Comparison of ENCODE assay signal across 15 cellular contexts in the genomic region with DNA sequence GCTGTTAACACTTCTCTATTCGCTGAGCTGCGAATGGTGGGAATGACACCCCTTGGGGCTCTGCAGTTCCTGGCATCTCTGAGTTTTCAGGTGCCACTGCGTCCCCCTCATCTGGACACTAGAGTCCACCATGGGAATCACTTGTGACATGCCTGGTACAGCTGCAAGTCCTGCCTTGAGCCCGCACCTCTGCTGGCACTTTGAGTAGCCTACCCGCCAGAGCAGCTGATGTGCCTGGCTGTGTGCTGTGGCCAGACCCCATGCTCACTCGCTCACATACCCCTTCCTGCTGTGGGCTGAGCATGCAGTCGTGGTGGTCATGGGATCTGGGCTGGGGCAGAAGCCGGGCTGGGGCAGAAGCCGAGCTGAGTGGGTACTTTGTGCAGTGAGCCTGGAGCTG.
DNase-seq lines count a peak whose midpoint lies in the region; ATAC-seq, FAIRE-seq and TF ChIP-seq lines count a peak whose summit lies in the region.
"Had no signal": no experiment of that assay in that cellular context is flagged by ENCODE, and none has a peak within 500 bp of the region (broad histone marks: within the 10 kb centered on the region; RNA-seq: fewer than 3 reads in every experiment).

No MANE protein-coding gene starts in this region.

- FAIRE-seq in H1 (lab: Jason Lieb, UNC) = no peak

- H3K9me3 Mint-ChIP-seq in Caco-2 (ENCODE audit: unreplicated experiment) = no peaks in the 10 kb centered on the region
- H3K9me3 Mint-ChIP-seq: HFFc6 had no signal

- H4K91ac ChIP-seq in H1 (replicated peaks; ENCODE audit: insufficient read length, low read length) = no peak overlapping the region
- peak overlapping the region; percentile 97 for H4K91ac ChIP-seq in neuronal stem cell (ENCODE audit: low read depth, low read length, poor library complexity)

- H3K79me1 ChIP-seq in H1 (ENCODE audit: low read depth, low read length) (no peaks in the 10 kb centered on the region), neuronal stem cell (ENCODE audit: low read depth, low read length) (no peaks in the 10 kb centered on the region)

- in situ Hi-C loops in KBM-7 (cut with MboI; ENCODE audit: low pct_unique_long_range_greater_than_20kb, low sequenced_read_pairs) = no loop called here

- no peak overlapping the region for H2BK15ac ChIP-seq in H1 (ENCODE audit: low read length)
- H2BK15ac ChIP-seq in neuronal stem cell (ENCODE audit: low read length) = peak overlapping the region; percentile 96

- DNase-seq in Caco-2 (no peak), H1 (ENCODE audit: low read depth in 1 of 2, low spot score in 2 of 2) (no peak), neuronal stem cell (ENCODE audit: low spot score) (no peak), NCI-H1436 (lab: John Stamatoyannopoulos, UW) (no peak), KBM-7 (no peak), omental fat pad (ENCODE audit: low spot score) (no peak)
- DNase-seq: BE2C; C1 segment of cervical spinal cord; CD4-positive, alpha-beta T cell; GF-D8; H7; HFFc6 had no signal

- no peaks in the 10 kb centered on the region for H3K23me2 ChIP-seq in H1 (ENCODE audit: low read depth, low read length)

- H3K9ac ChIP-seq in H1 (replicated peaks in 1 of 4; ENCODE audit: extremely low read depth in 1 of 4, low read depth in 3 of 4, low read length in 3 of 4) (no peak overlapping the region), neuronal stem cell (ENCODE audit: low read depth, low read length, poor library complexity) (peak overlapping the region; percentile 13)

- H4K20me1 ChIP-seq in H1 (replicated peaks in 1 of 2; ENCODE audit: control insufficient read depth in 1 of 2, insufficient read depth in 2 of 2, low read length in 2 of 2) = no peaks in the 10 kb centered on the region

- H3K79me2 ChIP-seq in H1 (ENCODE audit: control insufficient read depth in 1 of 2, insufficient read depth in 2 of 2, low read length in 2 of 2) = no peaks in the 10 kb centered on the region

- POLR2A ChIA-PET in Caco-2 (lab: Charles Lee) = no interaction called here
- POLR2A ChIA-PET in H1 (lab: Charles Lee; ENCODE audit: partially characterized antibody) = no interaction called here

- CTCF ChIA-PET in Caco-2 (lab: Charles Lee) = interaction anchor here (0.7 kb wide), 1 partner anchor 115 kb away, joined by 3 read pairs; no protein-coding TSS in a partner anchor
- CTCF ChIA-PET in H1 (lab: Charles Lee; ENCODE audit: partially characterized antibody) = interaction anchor here (1.1 to 1.5 kb wide), 3 partner anchors 10 to 20 kb away, joined by 3 to 5 read pairs (median 3); no protein-coding TSS in a partner anchor

- peak overlapping the region; percentile 90 for H3K27ac Mint-ChIP-seq in Caco-2 (ENCODE audit: unreplicated experiment)
- H3K27ac Mint-ChIP-seq: CD4-positive, alpha-beta T cell; GM23338; HFFc6 had no signal

- no peak overlapping the region for H2AK5ac ChIP-seq in H1 (ENCODE audit: low read depth, low read length)
- H2AK5ac ChIP-seq in neuronal stem cell (ENCODE audit: low read depth, low read length) = peak overlapping the region; percentile 88

- H3K36me3 ChIP-seq in Caco-2 (ENCODE audit: control insufficient read depth, insufficient read depth, low read length) (no peaks in the 10 kb centered on the region), H1 (ENCODE audit: control insufficient read depth in 2 of 4, insufficient read depth in 4 of 4, low read length in 3 of 4) (no peaks in the 10 kb centered on the region), neuronal stem cell (replicated peaks in 1 of 2; ENCODE audit: control insufficient read depth in 2 of 2, insufficient read depth in 2 of 2, low read length in 2 of 2) (no peaks in the 10 kb centered on the region)
- H3K36me3 ChIP-seq: BE2C had no signal

- H3K27me3 ChIP-seq in Caco-2 (replicated peaks; ENCODE audit: control insufficient read depth, insufficient read depth, low read length) (no peaks in the 10 kb centered on the region), H1 (replicated peaks in 1 of 4; ENCODE audit: control insufficient read depth in 3 of 4, extremely low read depth in 1 of 4, insufficient read depth in 3 of 4, low read length in 3 of 4) (no peaks in the 10 kb centered on the region), neuronal stem cell (ENCODE audit: control insufficient read depth in 3 of 3, insufficient read depth in 3 of 3, low read depth in 1 of 3, low read length in 3 of 3) (no peaks in the 10 kb centered on the region)
- H3K27me3 ChIP-seq: BE2C had no signal

- H3K4me2 ChIP-seq in H1 (ENCODE audit: insufficient read depth in 1 of 2, low read depth in 2 of 2, low read length in 2 of 2) = no peak overlapping the region
- no peak overlapping the region for H3K4me2 ChIP-seq in neuronal stem cell (ENCODE audit: insufficient read depth, low read length, poor library complexity, severe bottlenecking)
- H3K4me2 ChIP-seq: GM23338 had no signal

- TF ChIP-seq POLR2A in H1 (IDR thresholded peaks at IDR 0.05; ENCODE audit: control extremely low read depth in 1 of 2, low read depth in 2 of 2, low read length in 2 of 2) = no peak

- no peak overlapping the region for H3K56ac ChIP-seq in H1 (replicated peaks; ENCODE audit: insufficient read length, low read depth, low read length)

- no peak overlapping the region for H3K18ac ChIP-seq in H1 (ENCODE audit: extremely low read depth, low read length)
- H3K18ac ChIP-seq in neuronal stem cell (ENCODE audit: low read length) = peak overlapping the region; percentile 92

- H3K14ac ChIP-seq in H1 (ENCODE audit: insufficient read length) (no peak overlapping the region), neuronal stem cell (ENCODE audit: low read length) (peak overlapping the region; percentile 78)

- H2BK120ac ChIP-seq in H1 (replicated peaks; ENCODE audit: low read depth, low read length) (no peak overlapping the region), neuronal stem cell (ENCODE audit: low read depth, low read length) (no peak overlapping the region)

- H3K4me3 ChIP-seq in Caco-2 (ENCODE audit: low read depth, low read length) (no peak overlapping the region), H1 (ENCODE audit: extremely low read depth in 1 of 4, insufficient read depth in 2 of 4, low read depth in 3 of 4, low read length in 4 of 4) (no peak overlapping the region), neuronal stem cell (ENCODE audit: low read length in 2 of 2) (no peak overlapping the region)
- H3K4me3 ChIP-seq: GM23338 had no signal

- H3K4ac ChIP-seq in H1 (replicated peaks; ENCODE audit: insufficient read length, low read depth, low read length) = no peak overlapping the region
- H3K4ac ChIP-seq in neuronal stem cell (ENCODE audit: low read length) = no peak overlapping the region

- peak overlapping the region; percentile 46; the same call in 1 of the 2 replicates for H2BK12ac ChIP-seq in H1 (ENCODE audit: low read depth, low read length)
- peak overlapping the region; percentile 96 for H2BK12ac ChIP-seq in neuronal stem cell (ENCODE audit: low read length)

- H4K5ac ChIP-seq in H1 (ENCODE audit: insufficient read length, low read depth, low read length) = no peak overlapping the region

- H3K9me3 ChIP-seq in Caco-2 (no peaks in the 10 kb centered on the region), H1 (ENCODE audit: insufficient read depth in 2 of 2, low read depth in 1 of 2, low read length in 1 of 2) (peaks cover 0 to 5% of the 10 kb centered on the region in 2 experiments; a peak in 1 of 4 replicates), neuronal stem cell (replicated peaks in 1 of 2; ENCODE audit: control insufficient read depth in 2 of 2, insufficient read depth in 1 of 2, low read depth in 1 of 2, low read length in 2 of 2) (peaks cover 0 to 6% of the 10 kb centered on the region in 2 donors)
- H3K9me3 ChIP-seq: BE2C had no signal

- no peak overlapping the region for H3K27ac ChIP-seq in H1 (ENCODE audit: low read depth, low read length)
- H3K27ac ChIP-seq in neuronal stem cell (replicated peaks; ENCODE audit: low read length) = no peak overlapping the region
- H3K27ac ChIP-seq: HL-60 had no signal

- no peaks in the 10 kb centered on the region for H3K36me3 Mint-ChIP-seq in Caco-2 (ENCODE audit: insufficient read depth, unreplicated experiment)

- H2AFZ ChIP-seq in H1 (ENCODE audit: low read length) (peak overlapping the region; percentile 20; the same call in 1 of the 2 replicates), neuronal stem cell (ENCODE audit: low read length) (no peak overlapping the region)

- no TSS peak for BruUV-seq in Caco-2 (replicated peaks; lab: Mats Ljungman, UMichigan)

- ATAC-seq in omental fat pad (ENCODE audit: low FRiP score) = no peak
- ATAC-seq: GM23338, HCT116 had no signal

- TF ChIP-seq RAD21 in H1 (IDR thresholded peaks at IDR 0.05 in 1 of 2, conservative IDR thresholded peaks at IDR 0.05 in 1 of 2; ENCODE audit: low read depth in 2 of 2, low read length in 2 of 2) = no peak

- H4K8ac ChIP-seq in H1 (ENCODE audit: extremely low read depth, insufficient read depth, low read length) (no peak overlapping the region), neuronal stem cell (ENCODE audit: low read depth, low read length) (no peak overlapping the region)

- intact Hi-C loops in Caco-2 (cut with micrococcal nuclease; ENCODE audit: unreplicated experiment) = loop anchor here (2.0 to 5.0 kb wide), 3 partner anchors 41 to 148 kb away; partner anchors contain the start of gene RND3

- no peak overlapping the region for H2BK20ac ChIP-seq in H1 (ENCODE audit: low read length)

- no peaks in the 10 kb centered on the region for H3K27me3 Mint-ChIP-seq in Caco-2 (ENCODE audit: insufficient read depth, unreplicated experiment)
- H3K27me3 Mint-ChIP-seq: CD4-positive, alpha-beta T cell had no signal

- no peak for TF ChIP-seq CTCF in Caco-2 (IDR thresholded peaks at IDR 0.05; ENCODE audit: insufficient read depth in 1 of 2, low read depth in 1 of 2, low read length in 1 of 2, severe bottlenecking in 1 of 2, unreplicated experiment in 1 of 2)
- TF ChIP-seq CTCF in H1 (IDR thresholded peaks at IDR 0.05; ENCODE audit: control extremely low read depth in 1 of 3, insufficient read depth in 1 of 3, low read depth in 1 of 3, low read length in 3 of 3) = no peak
- no peak for TF ChIP-seq CTCF in omental fat pad (IDR thresholded peaks at IDR 0.05)

- 97% methylated on average over 9 of the region's 9 CpGs; no CpG with 5 or more reads in 1 of the 2 experiments for WGBS in H1 (ENCODE audit: extremely low coverage in 1 of 2, insufficient coverage in 1 of 2, insufficient read length in 1 of 2, insufficient replicate concordance in 2 of 2, low coverage in 1 of 2, low lambda C conversion rate in 2 of 2, missing lambda C conversion rate in 1 of 2), 2 experiments
- WGBS in neuronal stem cell (ENCODE audit: extremely low coverage in 2 of 2, insufficient read length in 2 of 2, insufficient replicate concordance in 1 of 2), 2 donors = no CpG with 5 or more reads among the region's 9 CpGs

- H3K4me3 Mint-ChIP-seq in Caco-2 (ENCODE audit: unreplicated experiment) = no peak overlapping the region
- H3K4me3 Mint-ChIP-seq: CD4-positive, alpha-beta T cell; GM23338; HFFc6 had no signal

- H3K4me1 Mint-ChIP-seq in Caco-2 (ENCODE audit: low read depth, unreplicated experiment) = peaks cover 23% of the 10 kb centered on the region

- H3K23ac ChIP-seq in H1 (ENCODE audit: insufficient read length) (no peak overlapping the region), neuronal stem cell (ENCODE audit: low read depth, low read length, poor library complexity) (peak overlapping the region; percentile 85)

- TF ChIP-seq EP300 in H1 (IDR thresholded peaks at IDR 0.05; ENCODE audit: borderline replicate concordance in 1 of 2, low read depth in 2 of 2, low read length in 2 of 2) = no peak

- no peak overlapping the region for H2BK5ac ChIP-seq in H1 (ENCODE audit: low read depth, low read length)
- no peak overlapping the region for H2BK5ac ChIP-seq in neuronal stem cell (ENCODE audit: low read length)

- H3K4me1 ChIP-seq in Caco-2 (peaks cover 28% of the 10 kb centered on the region), H1 (replicated peaks in 1 of 4; ENCODE audit: control insufficient read depth in 3 of 4, insufficient read depth in 4 of 4, low read length in 3 of 4) (0 out of 7 replicates have a peak, but pooled peaks cover 0 to 2% (median 0%) of the 10 kb centered on the region in 4 experiments), neuronal stem cell (ENCODE audit: control insufficient read depth in 2 of 2, insufficient read depth in 1 of 2, low read depth in 1 of 2, low read length in 2 of 2) (no peaks in the 10 kb centered on the region)
- H3K4me1 ChIP-seq: BE2C had no signal
